In genomic region chr9:94586814-94587213, GRCh38 we compare ENCODE assay signal across 14 cellular contexts. TPM values are rescaled to one million over a fixed set of nuclear protein-coding genes. Genes with fewer than 3 reads are reported as not detected.
DNase-seq lines count a peak whose midpoint lies in the region; ATAC-seq and TF ChIP-seq lines count a peak whose summit lies in the region.
"Had no signal": no experiment of that assay in that cellular context is flagged by ENCODE, and none has a peak within 500 bp of the region (broad histone marks: within the 10 kb centered on the region; RNA-seq: fewer than 3 reads in every experiment).

No MANE protein-coding gene starts in this region.

- no peaks in the 10 kb centered on the region for H3K79me2 ChIP-seq in PC-3 (ENCODE audit: low read length)

- H3K4me1 ChIP-seq in PC-3 (ENCODE audit: insufficient read depth, low read length): no peaks in the 10 kb centered on the region
- H3K4me1 ChIP-seq: colonic mucosa had no signal

- H3K36me3 Mint-ChIP-seq in effector memory CD8-positive, alpha-beta T cell (ENCODE audit: insufficient read depth): no peaks in the 10 kb centered on the region
- H3K36me3 Mint-ChIP-seq in endothelial cell (ENCODE audit: low read depth, unreplicated experiment): no peaks in the 10 kb centered on the region

- POLR2A ChIA-PET in PC-3 (lab: Charles Lee; ENCODE audit: unreplicated experiment): no interaction called here

- H3K27me3 Mint-ChIP-seq in effector memory CD8-positive, alpha-beta T cell: peaks cover 18 to 63% of the 10 kb centered on the region in 2 donors
- H3K27me3 Mint-ChIP-seq in endothelial cell (ENCODE audit: unreplicated experiment): peaks cover 5% of the 10 kb centered on the region

- no peak overlapping the region for H3K4me3 ChIP-seq in PC-3 (ENCODE audit: low read length)
- H3K4me3 ChIP-seq: colonic mucosa had no signal

- peak; percentile 48 for DNase-seq in ELR (ENCODE audit: low read depth)
- peak; percentile 8 for DNase-seq in PC-3
- no peak for DNase-seq in effector memory CD8-positive, alpha-beta T cell
- DNase-seq in omental fat pad (ENCODE audit: low spot score): no peak
- no peak for DNase-seq in NCI-H82 treated with DMSO at 0.1 percent for 48 hours (lab: John Stamatoyannopoulos, UW; ENCODE audit: unreplicated experiment)
- DNase-seq in endothelial cell (ENCODE audit: low spot score): no peak
- DNase-seq: activated T-cell treated with anti-CD3 and anti-CD28 coated beads, Interleukin-2, amount 50 U/mL, for 72 hours; colonic mucosa; NCI-H2227 treated with DMSO at 0.1 percent for 48 hours; stimulated activated CD4-positive, alpha-beta T cell treated with anti-CD3 and anti-CD28 coated beads, Interleukin-4, amount 100 ng/mL, for 24 hours had no signal

- intact Hi-C loops in PC-3 (cut with micrococcal nuclease): no loop called here

- H3K36me3 ChIP-seq in PC-3 (ENCODE audit: low read depth, low read length): no peaks in the 10 kb centered on the region
- H3K36me3 ChIP-seq: colonic mucosa had no signal

- H3K27ac Mint-ChIP-seq in effector memory CD8-positive, alpha-beta T cell: peak overlapping the region in 1 of 2 donors; percentile 32
- no peak overlapping the region for H3K27ac Mint-ChIP-seq in endothelial cell (ENCODE audit: unreplicated experiment)
- H3K27ac Mint-ChIP-seq: activated T-cell treated with anti-CD3 and anti-CD28 coated beads, Interleukin-2, amount 50 U/mL, for 72 hours had no signal

- no peak overlapping the region for H3K4me2 ChIP-seq in PC-3 (ENCODE audit: low read length)

- CTCF ChIA-PET in PC-3 (lab: Charles Lee): no interaction called here

- ATAC-seq in PC-3 (peak; percentile 49; the same call in 1 of the 2 replicates), omental fat pad (ENCODE audit: low FRiP score) (peak; percentile 23), GM21737 (IDR thresholded peaks at IDR 0.05; ENCODE audit: unreplicated experiment) (no peak), HG03354 (IDR thresholded peaks at IDR 0.05; ENCODE audit: poor library complexity, severe bottlenecking, unreplicated experiment) (no peak)
- no peak for ATAC-seq in effector memory CD8-positive, alpha-beta T cell (replicated peaks)
- ATAC-seq: activated T-cell treated with anti-CD3 and anti-CD28 coated beads, Interleukin-2, amount 50 U/mL, for 72 hours; HCT116 had no signal

- no peaks in the 10 kb centered on the region for H3K9me3 ChIP-seq in PC-3 (ENCODE audit: low read length)
- H3K9me3 ChIP-seq: colonic mucosa had no signal

- no peaks in the 10 kb centered on the region for H3K9me3 Mint-ChIP-seq in effector memory CD8-positive, alpha-beta T cell
- H3K9me3 Mint-ChIP-seq in endothelial cell (ENCODE audit: unreplicated experiment): no peaks in the 10 kb centered on the region
- H3K9me3 Mint-ChIP-seq: activated T-cell treated with anti-CD3 and anti-CD28 coated beads, Interleukin-2, amount 50 U/mL, for 72 hours had no signal

- peaks cover 4 to 6% of the 10 kb centered on the region in 2 donors for H3K4me1 Mint-ChIP-seq in effector memory CD8-positive, alpha-beta T cell (ENCODE audit: low read depth in 2 of 2)
- peaks cover 6% of the 10 kb centered on the region for H3K4me1 Mint-ChIP-seq in endothelial cell (ENCODE audit: unreplicated experiment)

- H3K4me3 Mint-ChIP-seq in effector memory CD8-positive, alpha-beta T cell: peak overlapping the region; percentile 22 to 36
- no peak overlapping the region for H3K4me3 Mint-ChIP-seq in endothelial cell (ENCODE audit: unreplicated experiment)

- no peaks in the 10 kb centered on the region for H3K9me2 ChIP-seq in PC-3 (replicated peaks; ENCODE audit: low read length)

- H3K27ac ChIP-seq in PC-3 (ENCODE audit: low read length): no peak overlapping the region
- H3K27ac ChIP-seq: colonic mucosa had no signal

- H3F3A ChIP-seq in PC-3 (ENCODE audit: low read length, unreplicated experiment): no peaks in the 10 kb centered on the region

- H3K27me3 ChIP-seq in PC-3 (ENCODE audit: low read length): no peaks in the 10 kb centered on the region
- H3K27me3 ChIP-seq: colonic mucosa had no signal

- H2AFZ ChIP-seq in PC-3 (ENCODE audit: low read length): 0 out of 2 replicates have a peak overlapping the region, but pooled peaks have one; percentile 40

- no peaks in the 10 kb centered on the region for H4K20me1 ChIP-seq in PC-3 (ENCODE audit: low read length)

- no TSS peak for BruUV-seq in PC-3 (replicated peaks; lab: Mats Ljungman, UMichigan)

- no peak overlapping the region for H3K9ac ChIP-seq in PC-3 (ENCODE audit: low read length)

- no peak for TF ChIP-seq CTCF in PC-3 (conservative IDR thresholded peaks at IDR 0.05; ENCODE audit: low read depth, low read length)
- no peak for TF ChIP-seq CTCF in omental fat pad (IDR thresholded peaks at IDR 0.05)
- no peak for TF ChIP-seq CTCF in endothelial cell (IDR thresholded peaks at IDR 0.05; ENCODE audit: unreplicated experiment)

RNA-seq across cellular contexts. Expression of gene FBP2, which starts 6.8 kb away (rescaled TPM):
- total RNA-seq in PC-3 (2014; rRNA removed) (not detected in 2 replicates), omental fat pad (not detected), endothelial cell (ENCODE audit: unreplicated experiment) (0.28 TPM)
- total RNA-seq: activated T-cell treated with anti-CD3 and anti-CD28 coated beads, Interleukin-2, amount 50 U/mL, for 72 hours; colonic mucosa; posterior vena cava had no signal

RNA-seq across cellular contexts. Expression of gene PCAT7, which starts 31.9 kb away (rescaled TPM):
- total RNA-seq in PC-3 (2014; rRNA removed) (1.9 and 2.5 TPM in 2 replicates), omental fat pad (not detected), endothelial cell (ENCODE audit: unreplicated experiment) (1.3 TPM)
- total RNA-seq: activated T-cell treated with anti-CD3 and anti-CD28 coated beads, Interleukin-2, amount 50 U/mL, for 72 hours; posterior vena cava had no signal

RNA-seq across cellular contexts. Expression of gene FBP1, which starts 52.5 kb away (rescaled TPM):
- total RNA-seq in PC-3 (2014; rRNA removed): 40.4 and 48.1 TPM in 2 replicates
- 10 to 100 TPM in 2 of 4 donors, 1 to 10 TPM in 2; 6.9 to 98.5 (median 10.3) TPM for total RNA-seq in omental fat pad
- not detected for total RNA-seq in endothelial cell (ENCODE audit: unreplicated experiment)

Comparison
In these comparisons a context has a peak if more than half of its experiments do, and no peak if none do; other contexts are left out.
1. DNase-seq: peak in ELR (single experiment) and PC-3 (single experiment); none in effector memory CD8-positive, alpha-beta T cell (0 of 3), omental fat pad (single experiment), NCI-H82 treated with DMSO at 0.1 percent for 48 hours (single experiment) and endothelial cell (single experiment).
2. ATAC-seq: peak in PC-3 (single experiment) and omental fat pad (single experiment); none in effector memory CD8-positive, alpha-beta T cell (single experiment), GM21737 (single experiment) and HG03354 (single experiment).